ENCODE assay signal across 1 cellular context in the genomic region with DNA sequence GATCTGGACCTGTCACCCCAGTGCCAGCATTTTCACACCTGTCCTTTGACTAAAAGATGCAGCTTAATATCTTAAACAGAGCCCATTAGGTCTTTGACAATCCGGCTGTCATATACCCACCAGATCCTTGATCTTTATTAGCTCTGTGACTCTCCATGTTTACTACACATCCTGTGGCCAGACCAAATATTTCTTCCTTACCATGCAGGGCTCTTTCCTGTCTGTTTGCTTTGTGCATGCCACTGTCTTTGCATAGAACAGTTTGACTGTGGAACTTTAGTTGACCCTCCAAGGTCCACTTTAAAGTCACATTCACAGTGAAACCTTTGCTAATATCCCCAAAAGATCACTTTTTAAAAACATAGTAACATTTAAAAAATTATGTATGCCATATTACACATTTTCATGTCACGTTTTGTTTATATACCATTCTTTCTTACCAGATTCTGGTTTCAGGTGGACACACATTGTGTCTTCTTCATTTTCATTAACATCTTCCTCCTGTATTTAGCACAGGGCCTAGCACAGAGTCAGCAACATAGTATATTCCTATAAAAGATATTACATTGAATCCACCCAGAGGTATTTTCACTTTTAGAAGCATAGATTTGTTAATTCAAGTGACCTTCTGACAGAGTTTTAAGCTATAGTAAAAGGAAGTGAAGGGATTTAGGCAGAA.
TF ChIP-seq lines count a peak whose summit lies in the region.

No MANE protein-coding gene starts in this region.

TF ChIP-seq in HepG2, 621 proteins besides CTCF, POLR2A, EP300 and RAD21 (continued from another document and continues in another):
- TF ChIP-seq, protein P1, sequence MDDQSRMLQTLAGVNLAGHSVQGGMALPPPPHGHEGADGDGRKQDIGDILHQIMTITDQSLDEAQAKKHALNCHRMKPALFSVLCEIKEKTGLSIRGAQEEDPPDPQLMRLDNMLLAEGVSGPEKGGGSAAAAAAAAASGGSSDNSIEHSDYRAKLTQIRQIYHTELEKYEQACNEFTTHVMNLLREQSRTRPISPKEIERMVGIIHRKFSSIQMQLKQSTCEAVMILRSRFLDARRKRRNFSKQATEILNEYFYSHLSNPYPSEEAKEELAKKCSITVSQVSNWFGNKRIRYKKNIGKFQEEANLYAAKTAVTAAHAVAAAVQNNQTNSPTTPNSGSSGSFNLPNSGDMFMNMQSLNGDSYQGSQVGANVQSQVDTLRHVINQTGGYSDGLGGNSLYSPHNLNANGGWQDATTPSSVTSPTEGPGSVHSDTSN (CRISPR knock-in tag; IDR thresholded peaks at IDR 0.05; ENCODE audit: borderline replicate concordance) = no peak
- TF ChIP-seq ZNF235 (CRISPR knock-in tag; IDR thresholded peaks at IDR 0.05; ENCODE audit: borderline replicate concordance) (no peak), NR2F2 (IDR thresholded peaks at IDR 0.05; ENCODE audit: borderline replicate concordance, low read depth) (peak; percentile 60; the same call in 1 of the 2 replicates), FOSL1 (CRISPR knock-in tag; IDR thresholded peaks at IDR 0.05; ENCODE audit: borderline replicate concordance) (peak; percentile 42; the same call in 1 of the 2 replicates), SMARCE1 (IDR thresholded peaks at IDR 0.05; ENCODE audit: borderline replicate concordance) (no peak), GABPA (IDR thresholded peaks at IDR 0.05; ENCODE audit: low read depth, low read length) (no peak), GABPA (CRISPR knock-in tag; IDR thresholded peaks at IDR 0.05; ENCODE audit: low read depth) (0 out of 2 replicates have a peak, but pooled peaks have one; percentile 33), RXRA (CRISPR knock-in tag; IDR thresholded peaks at IDR 0.05) (peak; percentile 82; the same call in 1 of the 2 replicates), PHF8 (CRISPR knock-in tag; IDR thresholded peaks at IDR 0.05) (no peak), HNF4G (IDR thresholded peaks at IDR 0.05; ENCODE audit: borderline replicate concordance, low read depth, low read length) (peak; percentile 83), HNF4G (CRISPR knock-in tag; IDR thresholded peaks at IDR 0.05; ENCODE audit: borderline replicate concordance, low read depth) (peak; percentile 54; the same call in 1 of the 2 replicates), EHMT2 (IDR thresholded peaks at IDR 0.05; ENCODE audit: borderline replicate concordance, low read depth, low read length) (no peak), MLLT10 (CRISPR knock-in tag; IDR thresholded peaks at IDR 0.05) (no peak), ATRX (CRISPR knock-in tag; IDR thresholded peaks at IDR 0.05; ENCODE audit: borderline replicate concordance) (no peak), U2AF2 (IDR thresholded peaks at IDR 0.05; ENCODE audit: low read depth, low read length) (no peak), ZNF766 (CRISPR knock-in tag; IDR thresholded peaks at IDR 0.05; ENCODE audit: borderline replicate concordance) (no peak), DNMT3B (CRISPR knock-in tag; conservative IDR thresholded peaks at IDR 0.05) (0 out of 2 replicates have a peak, but pooled peaks have one; percentile 46), MIXL1 (CRISPR knock-in tag; IDR thresholded peaks at IDR 0.05) (peak; percentile 90), GATAD2A (CRISPR knock-in tag; IDR thresholded peaks at IDR 0.05) (peak; percentile 76), ARNTL (CRISPR knock-in tag; IDR thresholded peaks at IDR 0.05) (no peak), TOE1 (CRISPR knock-in tag; IDR thresholded peaks at IDR 0.05) (no peak), TCF7 (IDR thresholded peaks at IDR 0.05; ENCODE audit: low read depth) (peak; percentile 79), ZKSCAN1 (IDR thresholded peaks at IDR 0.05; ENCODE audit: low read length) (0 out of 2 replicates have a peak, but pooled peaks have one; percentile 48), ZMYM3 (CRISPR knock-in tag; IDR thresholded peaks at IDR 0.05) (peak; percentile 69; the same call in 1 of the 2 replicates), PCBP1 (IDR thresholded peaks at IDR 0.05; ENCODE audit: borderline replicate concordance, low read depth, low read length) (no peak), ZNF589 (CRISPR knock-in tag; conservative IDR thresholded peaks at IDR 0.05) (no peak), RXRB (CRISPR knock-in tag; IDR thresholded peaks at IDR 0.05; ENCODE audit: borderline replicate concordance) (peak; percentile 87), NCOR1 (IDR thresholded peaks at IDR 0.05; ENCODE audit: borderline replicate concordance, low read length) (peak; percentile 90), ZNF484 (CRISPR knock-in tag; IDR thresholded peaks at IDR 0.05; ENCODE audit: borderline replicate concordance, low read depth) (no peak), ZNF121 (CRISPR knock-in tag; IDR thresholded peaks at IDR 0.05) (no peak), SRF (IDR thresholded peaks at IDR 0.05; ENCODE audit: low read depth, low read length) (0 out of 2 replicates have a peak, but pooled peaks have one; percentile 10)
- TF ChIP-seq, protein P2, sequence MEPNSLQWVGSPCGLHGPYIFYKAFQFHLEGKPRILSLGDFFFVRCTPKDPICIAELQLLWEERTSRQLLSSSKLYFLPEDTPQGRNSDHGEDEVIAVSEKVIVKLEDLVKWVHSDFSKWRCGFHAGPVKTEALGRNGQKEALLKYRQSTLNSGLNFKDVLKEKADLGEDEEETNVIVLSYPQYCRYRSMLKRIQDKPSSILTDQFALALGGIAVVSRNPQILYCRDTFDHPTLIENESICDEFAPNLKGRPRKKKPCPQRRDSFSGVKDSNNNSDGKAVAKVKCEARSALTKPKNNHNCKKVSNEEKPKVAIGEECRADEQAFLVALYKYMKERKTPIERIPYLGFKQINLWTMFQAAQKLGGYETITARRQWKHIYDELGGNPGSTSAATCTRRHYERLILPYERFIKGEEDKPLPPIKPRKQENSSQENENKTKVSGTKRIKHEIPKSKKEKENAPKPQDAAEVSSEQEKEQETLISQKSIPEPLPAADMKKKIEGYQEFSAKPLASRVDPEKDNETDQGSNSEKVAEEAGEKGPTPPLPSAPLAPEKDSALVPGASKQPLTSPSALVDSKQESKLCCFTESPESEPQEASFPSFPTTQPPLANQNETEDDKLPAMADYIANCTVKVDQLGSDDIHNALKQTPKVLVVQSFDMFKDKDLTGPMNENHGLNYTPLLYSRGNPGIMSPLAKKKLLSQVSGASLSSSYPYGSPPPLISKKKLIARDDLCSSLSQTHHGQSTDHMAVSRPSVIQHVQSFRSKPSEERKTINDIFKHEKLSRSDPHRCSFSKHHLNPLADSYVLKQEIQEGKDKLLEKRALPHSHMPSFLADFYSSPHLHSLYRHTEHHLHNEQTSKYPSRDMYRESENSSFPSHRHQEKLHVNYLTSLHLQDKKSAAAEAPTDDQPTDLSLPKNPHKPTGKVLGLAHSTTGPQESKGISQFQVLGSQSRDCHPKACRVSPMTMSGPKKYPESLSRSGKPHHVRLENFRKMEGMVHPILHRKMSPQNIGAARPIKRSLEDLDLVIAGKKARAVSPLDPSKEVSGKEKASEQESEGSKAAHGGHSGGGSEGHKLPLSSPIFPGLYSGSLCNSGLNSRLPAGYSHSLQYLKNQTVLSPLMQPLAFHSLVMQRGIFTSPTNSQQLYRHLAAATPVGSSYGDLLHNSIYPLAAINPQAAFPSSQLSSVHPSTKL (CRISPR knock-in tag; IDR thresholded peaks at IDR 0.05) = peak; percentile 97
- TF ChIP-seq, protein P3, sequence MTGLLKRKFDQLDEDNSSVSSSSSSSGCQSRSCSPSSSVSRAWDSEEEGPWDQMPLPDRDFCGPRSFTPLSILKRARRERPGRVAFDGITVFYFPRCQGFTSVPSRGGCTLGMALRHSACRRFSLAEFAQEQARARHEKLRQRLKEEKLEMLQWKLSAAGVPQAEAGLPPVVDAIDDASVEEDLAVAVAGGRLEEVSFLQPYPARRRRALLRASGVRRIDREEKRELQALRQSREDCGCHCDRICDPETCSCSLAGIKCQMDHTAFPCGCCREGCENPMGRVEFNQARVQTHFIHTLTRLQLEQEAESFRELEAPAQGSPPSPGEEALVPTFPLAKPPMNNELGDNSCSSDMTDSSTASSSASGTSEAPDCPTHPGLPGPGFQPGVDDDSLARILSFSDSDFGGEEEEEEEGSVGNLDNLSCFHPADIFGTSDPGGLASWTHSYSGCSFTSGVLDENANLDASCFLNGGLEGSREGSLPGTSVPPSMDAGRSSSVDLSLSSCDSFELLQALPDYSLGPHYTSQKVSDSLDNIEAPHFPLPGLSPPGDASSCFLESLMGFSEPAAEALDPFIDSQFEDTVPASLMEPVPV (CRISPR knock-in tag; IDR thresholded peaks at IDR 0.05) = no peak
- TF ChIP-seq, protein P4, sequence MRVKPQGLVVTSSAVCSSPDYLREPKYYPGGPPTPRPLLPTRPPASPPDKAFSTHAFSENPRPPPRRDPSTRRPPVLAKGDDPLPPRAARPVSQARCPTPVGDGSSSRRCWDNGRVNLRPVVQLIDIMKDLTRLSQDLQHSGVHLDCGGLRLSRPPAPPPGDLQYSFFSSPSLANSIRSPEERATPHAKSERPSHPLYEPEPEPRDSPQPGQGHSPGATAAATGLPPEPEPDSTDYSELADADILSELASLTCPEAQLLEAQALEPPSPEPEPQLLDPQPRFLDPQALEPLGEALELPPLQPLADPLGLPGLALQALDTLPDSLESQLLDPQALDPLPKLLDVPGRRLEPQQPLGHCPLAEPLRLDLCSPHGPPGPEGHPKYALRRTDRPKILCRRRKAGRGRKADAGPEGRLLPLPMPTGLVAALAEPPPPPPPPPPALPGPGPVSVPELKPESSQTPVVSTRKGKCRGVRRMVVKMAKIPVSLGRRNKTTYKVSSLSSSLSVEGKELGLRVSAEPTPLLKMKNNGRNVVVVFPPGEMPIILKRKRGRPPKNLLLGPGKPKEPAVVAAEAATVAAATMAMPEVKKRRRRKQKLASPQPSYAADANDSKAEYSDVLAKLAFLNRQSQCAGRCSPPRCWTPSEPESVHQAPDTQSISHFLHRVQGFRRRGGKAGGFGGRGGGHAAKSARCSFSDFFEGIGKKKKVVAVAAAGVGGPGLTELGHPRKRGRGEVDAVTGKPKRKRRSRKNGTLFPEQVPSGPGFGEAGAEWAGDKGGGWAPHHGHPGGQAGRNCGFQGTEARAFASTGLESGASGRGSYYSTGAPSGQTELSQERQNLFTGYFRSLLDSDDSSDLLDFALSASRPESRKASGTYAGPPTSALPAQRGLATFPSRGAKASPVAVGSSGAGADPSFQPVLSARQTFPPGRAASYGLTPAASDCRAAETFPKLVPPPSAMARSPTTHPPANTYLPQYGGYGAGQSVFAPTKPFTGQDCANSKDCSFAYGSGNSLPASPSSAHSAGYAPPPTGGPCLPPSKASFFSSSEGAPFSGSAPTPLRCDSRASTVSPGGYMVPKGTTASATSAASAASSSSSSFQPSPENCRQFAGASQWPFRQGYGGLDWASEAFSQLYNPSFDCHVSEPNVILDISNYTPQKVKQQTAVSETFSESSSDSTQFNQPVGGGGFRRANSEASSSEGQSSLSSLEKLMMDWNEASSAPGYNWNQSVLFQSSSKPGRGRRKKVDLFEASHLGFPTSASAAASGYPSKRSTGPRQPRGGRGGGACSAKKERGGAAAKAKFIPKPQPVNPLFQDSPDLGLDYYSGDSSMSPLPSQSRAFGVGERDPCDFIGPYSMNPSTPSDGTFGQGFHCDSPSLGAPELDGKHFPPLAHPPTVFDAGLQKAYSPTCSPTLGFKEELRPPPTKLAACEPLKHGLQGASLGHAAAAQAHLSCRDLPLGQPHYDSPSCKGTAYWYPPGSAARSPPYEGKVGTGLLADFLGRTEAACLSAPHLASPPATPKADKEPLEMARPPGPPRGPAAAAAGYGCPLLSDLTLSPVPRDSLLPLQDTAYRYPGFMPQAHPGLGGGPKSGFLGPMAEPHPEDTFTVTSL (CRISPR knock-in tag; IDR thresholded peaks at IDR 0.05; ENCODE audit: borderline replicate concordance) = peak; percentile 99
- TF ChIP-seq, protein P5, sequence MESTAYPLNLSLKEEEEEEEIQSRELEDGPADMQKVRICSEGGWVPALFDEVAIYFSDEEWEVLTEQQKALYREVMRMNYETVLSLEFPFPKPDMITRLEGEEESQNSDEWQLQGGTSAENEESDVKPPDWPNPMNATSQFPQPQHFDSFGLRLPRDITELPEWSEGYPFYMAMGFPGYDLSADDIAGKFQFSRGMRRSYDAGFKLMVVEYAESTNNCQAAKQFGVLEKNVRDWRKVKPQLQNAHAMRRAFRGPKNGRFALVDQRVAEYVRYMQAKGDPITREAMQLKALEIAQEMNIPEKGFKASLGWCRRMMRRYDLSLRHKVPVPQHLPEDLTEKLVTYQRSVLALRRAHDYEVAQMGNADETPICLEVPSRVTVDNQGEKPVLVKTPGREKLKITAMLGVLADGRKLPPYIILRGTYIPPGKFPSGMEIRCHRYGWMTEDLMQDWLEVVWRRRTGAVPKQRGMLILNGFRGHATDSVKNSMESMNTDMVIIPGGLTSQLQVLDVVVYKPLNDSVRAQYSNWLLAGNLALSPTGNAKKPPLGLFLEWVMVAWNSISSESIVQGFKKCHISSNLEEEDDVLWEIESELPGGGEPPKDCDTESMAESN (CRISPR knock-in tag; conservative IDR thresholded peaks at IDR 0.05) = peak; percentile 59; the same call in 1 of the 2 replicates
- TF ChIP-seq, protein P6, sequence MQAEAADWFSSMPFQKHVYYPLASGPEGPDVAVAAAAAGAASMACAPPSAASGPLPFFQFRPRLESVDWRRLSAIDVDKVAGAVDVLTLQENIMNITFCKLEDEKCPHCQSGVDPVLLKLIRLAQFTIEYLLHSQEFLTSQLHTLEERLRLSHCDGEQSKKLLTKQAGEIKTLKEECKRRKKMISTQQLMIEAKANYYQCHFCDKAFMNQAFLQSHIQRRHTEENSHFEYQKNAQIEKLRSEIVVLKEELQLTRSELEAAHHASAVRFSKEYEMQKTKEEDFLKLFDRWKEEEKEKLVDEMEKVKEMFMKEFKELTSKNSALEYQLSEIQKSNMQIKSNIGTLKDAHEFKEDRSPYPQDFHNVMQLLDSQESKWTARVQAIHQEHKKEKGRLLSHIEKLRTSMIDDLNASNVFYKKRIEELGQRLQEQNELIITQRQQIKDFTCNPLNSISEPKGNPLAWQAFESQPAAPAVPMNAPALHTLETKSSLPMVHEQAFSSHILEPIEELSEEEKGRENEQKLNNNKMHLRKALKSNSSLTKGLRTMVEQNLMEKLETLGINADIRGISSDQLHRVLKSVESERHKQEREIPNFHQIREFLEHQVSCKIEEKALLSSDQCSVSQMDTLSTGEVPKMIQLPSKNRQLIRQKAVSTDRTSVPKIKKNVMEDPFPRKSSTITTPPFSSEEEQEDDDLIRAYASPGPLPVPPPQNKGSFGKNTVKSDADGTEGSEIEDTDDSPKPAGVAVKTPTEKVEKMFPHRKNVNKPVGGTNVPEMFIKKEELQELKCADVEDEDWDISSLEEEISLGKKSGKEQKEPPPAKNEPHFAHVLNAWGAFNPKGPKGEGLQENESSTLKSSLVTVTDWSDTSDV (CRISPR knock-in tag; IDR thresholded peaks at IDR 0.05) = no peak
- TF ChIP-seq, protein P7, sequence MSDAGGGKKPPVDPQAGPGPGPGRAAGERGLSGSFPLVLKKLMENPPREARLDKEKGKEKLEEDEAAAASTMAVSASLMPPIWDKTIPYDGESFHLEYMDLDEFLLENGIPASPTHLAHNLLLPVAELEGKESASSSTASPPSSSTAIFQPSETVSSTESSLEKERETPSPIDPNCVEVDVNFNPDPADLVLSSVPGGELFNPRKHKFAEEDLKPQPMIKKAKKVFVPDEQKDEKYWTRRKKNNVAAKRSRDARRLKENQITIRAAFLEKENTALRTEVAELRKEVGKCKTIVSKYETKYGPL (CRISPR knock-in tag; IDR thresholded peaks at IDR 0.05) = no peak
